8 cellular contexts compared by ENCODE assay signal in the genomic region with DNA sequence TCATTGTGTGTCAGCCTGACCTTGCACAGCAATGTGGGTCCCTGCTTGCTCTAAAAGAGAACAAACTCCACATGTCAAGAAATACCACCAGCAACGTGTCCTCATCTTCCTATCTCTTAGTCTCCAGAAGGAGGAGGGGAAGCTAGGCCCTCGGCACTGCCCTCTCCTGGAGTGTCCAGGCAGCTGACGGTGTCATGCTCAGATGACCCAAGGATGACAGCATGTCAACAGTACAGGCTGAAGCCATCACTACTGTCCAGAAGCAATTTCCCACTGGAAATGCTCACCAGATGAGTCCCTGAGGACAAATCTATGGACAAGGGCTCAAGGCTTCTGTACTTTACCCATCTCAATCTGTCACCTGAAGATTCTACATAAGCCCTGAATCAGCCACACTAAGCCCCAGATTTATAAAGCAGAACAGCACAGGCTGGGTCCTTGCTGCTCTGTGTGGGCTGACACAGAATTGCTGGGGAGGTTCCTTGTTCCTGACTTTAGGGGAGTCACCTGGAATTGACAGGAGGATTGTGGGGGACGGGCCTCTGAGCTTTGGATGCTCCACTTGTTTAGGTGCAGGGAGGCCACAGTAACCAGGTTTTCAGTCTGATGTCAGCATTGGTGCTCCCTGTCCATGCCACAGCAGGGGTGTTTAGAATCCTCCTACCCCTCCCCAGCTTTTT.
DNase-seq lines count a peak whose midpoint lies in the region; ATAC-seq and TF ChIP-seq lines count a peak whose summit lies in the region.

No MANE protein-coding gene starts in this region.

- H3K9me3 Mint-ChIP-seq in brain, result no peaks in the 10 kb centered on the region
- H3K9me3 Mint-ChIP-seq in T-cell, result no peaks in the 10 kb centered on the region

- H3K36me3 Mint-ChIP-seq in brain, result peaks cover 13% of the 10 kb centered on the region
- H3K36me3 Mint-ChIP-seq in T-cell, result peaks cover 3% of the 10 kb centered on the region

- H3K27me3 Mint-ChIP-seq in brain, result peaks cover 6% of the 10 kb centered on the region
- H3K27me3 Mint-ChIP-seq in T-cell, result no peaks in the 10 kb centered on the region

- CTCF ChIA-PET in T-cell (lab: Charles Lee), result no interaction called here

- H3K27ac Mint-ChIP-seq in brain, result peak overlapping the region in 1 of 5 experiments; percentile 58
- no peak overlapping the region for H3K27ac Mint-ChIP-seq in T-cell

- ATAC-seq in left lobe of liver (peak; percentile 95), HG03095 (IDR thresholded peaks at IDR 0.05; ENCODE audit: unreplicated experiment) (no peak), T-cell (replicated peaks in 1 of 4) (no peak)

- TF ChIP-seq CTCF in brain (conservative IDR thresholded peaks at IDR 0.05), result peak; percentile 35 to 43

- DNase-seq in AG20443 (ENCODE audit: low spot score) (peak; percentile 43), HuH-7 (ENCODE audit: low spot score) (peak; percentile 72), left lobe of liver (ENCODE audit: low spot score) (peak; percentile 56), germinal center (ENCODE audit: low spot score) (no peak), T-cell (no peak), NCI-H2171 (lab: John Stamatoyannopoulos, UW) (no peak)

- POLR2A ChIA-PET in T-cell (lab: Charles Lee), result no interaction called here

- no peak overlapping the region for H3K4me3 Mint-ChIP-seq in brain
- no peak overlapping the region for H3K4me3 Mint-ChIP-seq in T-cell

- H3K4me1 Mint-ChIP-seq in brain (peaks cover 62% of the 10 kb centered on the region), T-cell (no peaks in the 10 kb centered on the region)

Comparison
In these comparisons a context has a peak if more than half of its experiments do, and no peak if none do; other contexts are left out.
1. DNase-seq: peak in AG20443 (single experiment), HuH-7 (single experiment) and left lobe of liver (single experiment); none in germinal center (single experiment), T-cell (0 of 34) and NCI-H2171 (single experiment).